1 cellular context compared by ENCODE assay signal in the genomic region with DNA sequence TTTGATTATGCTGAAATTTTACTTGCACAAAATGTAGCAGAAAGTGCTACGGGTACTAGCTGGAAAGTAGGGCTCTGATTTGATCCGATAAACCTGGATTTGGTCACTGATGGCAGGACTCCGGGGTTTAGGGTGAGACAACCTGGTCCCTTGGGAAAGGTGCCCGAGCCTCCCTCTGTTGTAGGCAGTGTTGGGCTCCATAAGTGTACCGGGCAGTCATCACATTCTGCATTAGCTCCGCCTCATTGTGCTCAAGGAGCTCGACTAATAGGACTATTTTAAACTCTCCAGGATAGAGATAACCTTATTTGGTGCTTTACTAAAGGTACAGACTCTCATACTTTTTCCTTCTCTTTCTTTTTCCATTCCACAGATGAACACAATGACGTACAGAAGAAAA.
TF ChIP-seq lines count a peak whose summit lies in the region.

No MANE protein-coding gene starts in this region.

TF ChIP-seq in WTC11, 78 proteins besides CTCF, POLR2A, EP300 and RAD21 (continued from another document):
- TF ChIP-seq, protein P1, sequence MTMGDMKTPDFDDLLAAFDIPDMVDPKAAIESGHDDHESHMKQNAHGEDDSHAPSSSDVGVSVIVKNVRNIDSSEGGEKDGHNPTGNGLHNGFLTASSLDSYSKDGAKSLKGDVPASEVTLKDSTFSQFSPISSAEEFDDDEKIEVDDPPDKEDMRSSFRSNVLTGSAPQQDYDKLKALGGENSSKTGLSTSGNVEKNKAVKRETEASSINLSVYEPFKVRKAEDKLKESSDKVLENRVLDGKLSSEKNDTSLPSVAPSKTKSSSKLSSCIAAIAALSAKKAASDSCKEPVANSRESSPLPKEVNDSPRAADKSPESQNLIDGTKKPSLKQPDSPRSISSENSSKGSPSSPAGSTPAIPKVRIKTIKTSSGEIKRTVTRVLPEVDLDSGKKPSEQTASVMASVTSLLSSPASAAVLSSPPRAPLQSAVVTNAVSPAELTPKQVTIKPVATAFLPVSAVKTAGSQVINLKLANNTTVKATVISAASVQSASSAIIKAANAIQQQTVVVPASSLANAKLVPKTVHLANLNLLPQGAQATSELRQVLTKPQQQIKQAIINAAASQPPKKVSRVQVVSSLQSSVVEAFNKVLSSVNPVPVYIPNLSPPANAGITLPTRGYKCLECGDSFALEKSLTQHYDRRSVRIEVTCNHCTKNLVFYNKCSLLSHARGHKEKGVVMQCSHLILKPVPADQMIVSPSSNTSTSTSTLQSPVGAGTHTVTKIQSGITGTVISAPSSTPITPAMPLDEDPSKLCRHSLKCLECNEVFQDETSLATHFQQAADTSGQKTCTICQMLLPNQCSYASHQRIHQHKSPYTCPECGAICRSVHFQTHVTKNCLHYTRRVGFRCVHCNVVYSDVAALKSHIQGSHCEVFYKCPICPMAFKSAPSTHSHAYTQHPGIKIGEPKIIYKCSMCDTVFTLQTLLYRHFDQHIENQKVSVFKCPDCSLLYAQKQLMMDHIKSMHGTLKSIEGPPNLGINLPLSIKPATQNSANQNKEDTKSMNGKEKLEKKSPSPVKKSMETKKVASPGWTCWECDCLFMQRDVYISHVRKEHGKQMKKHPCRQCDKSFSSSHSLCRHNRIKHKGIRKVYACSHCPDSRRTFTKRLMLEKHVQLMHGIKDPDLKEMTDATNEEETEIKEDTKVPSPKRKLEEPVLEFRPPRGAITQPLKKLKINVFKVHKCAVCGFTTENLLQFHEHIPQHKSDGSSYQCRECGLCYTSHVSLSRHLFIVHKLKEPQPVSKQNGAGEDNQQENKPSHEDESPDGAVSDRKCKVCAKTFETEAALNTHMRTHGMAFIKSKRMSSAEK (CRISPR knock-in tag; IDR thresholded peaks at IDR 0.05; ENCODE audit: borderline replicate concordance): no peak
- TF ChIP-seq, protein P2, sequence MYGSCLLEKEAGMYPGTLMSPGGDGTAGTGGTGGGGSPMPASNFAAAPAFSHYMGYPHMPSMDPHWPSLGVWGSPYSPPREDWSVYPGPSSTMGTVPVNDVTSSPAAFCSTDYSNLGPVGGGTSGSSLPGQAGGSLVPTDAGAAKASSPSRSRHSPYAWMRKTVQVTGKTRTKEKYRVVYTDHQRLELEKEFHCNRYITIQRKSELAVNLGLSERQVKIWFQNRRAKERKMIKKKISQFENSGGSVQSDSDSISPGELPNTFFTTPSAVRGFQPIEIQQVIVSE (CRISPR knock-in tag; IDR thresholded peaks at IDR 0.05; ENCODE audit: borderline replicate concordance): no peak
- TF ChIP-seq EMX1 (CRISPR knock-in tag; IDR thresholded peaks at IDR 0.05) (no peak), SMAD4 (CRISPR knock-in tag; IDR thresholded peaks at IDR 0.05) (no peak), TEAD4 (CRISPR knock-in tag; IDR thresholded peaks at IDR 0.05) (no peak), MYBL2 (CRISPR knock-in tag; IDR thresholded peaks at IDR 0.05) (no peak), FOXP1 (CRISPR knock-in tag; IDR thresholded peaks at IDR 0.05; ENCODE audit: borderline replicate concordance) (no peak), GABPB1 (CRISPR knock-in tag; IDR thresholded peaks at IDR 0.05) (no peak), ELF4 (CRISPR knock-in tag; IDR thresholded peaks at IDR 0.05; ENCODE audit: low read depth) (no peak), JAZF1 (CRISPR knock-in tag; IDR thresholded peaks at IDR 0.05) (no peak), ZNF416 (CRISPR knock-in tag; IDR thresholded peaks at IDR 0.05) (no peak)
- TF ChIP-seq, protein P3, sequence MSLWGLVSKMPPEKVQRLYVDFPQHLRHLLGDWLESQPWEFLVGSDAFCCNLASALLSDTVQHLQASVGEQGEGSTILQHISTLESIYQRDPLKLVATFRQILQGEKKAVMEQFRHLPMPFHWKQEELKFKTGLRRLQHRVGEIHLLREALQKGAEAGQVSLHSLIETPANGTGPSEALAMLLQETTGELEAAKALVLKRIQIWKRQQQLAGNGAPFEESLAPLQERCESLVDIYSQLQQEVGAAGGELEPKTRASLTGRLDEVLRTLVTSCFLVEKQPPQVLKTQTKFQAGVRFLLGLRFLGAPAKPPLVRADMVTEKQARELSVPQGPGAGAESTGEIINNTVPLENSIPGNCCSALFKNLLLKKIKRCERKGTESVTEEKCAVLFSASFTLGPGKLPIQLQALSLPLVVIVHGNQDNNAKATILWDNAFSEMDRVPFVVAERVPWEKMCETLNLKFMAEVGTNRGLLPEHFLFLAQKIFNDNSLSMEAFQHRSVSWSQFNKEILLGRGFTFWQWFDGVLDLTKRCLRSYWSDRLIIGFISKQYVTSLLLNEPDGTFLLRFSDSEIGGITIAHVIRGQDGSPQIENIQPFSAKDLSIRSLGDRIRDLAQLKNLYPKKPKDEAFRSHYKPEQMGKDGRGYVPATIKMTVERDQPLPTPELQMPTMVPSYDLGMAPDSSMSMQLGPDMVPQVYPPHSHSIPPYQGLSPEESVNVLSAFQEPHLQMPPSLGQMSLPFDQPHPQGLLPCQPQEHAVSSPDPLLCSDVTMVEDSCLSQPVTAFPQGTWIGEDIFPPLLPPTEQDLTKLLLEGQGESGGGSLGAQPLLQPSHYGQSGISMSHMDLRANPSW (CRISPR knock-in tag; conservative IDR thresholded peaks at IDR 0.05; ENCODE audit: low read depth): no peak
- TF ChIP-seq, protein P4, sequence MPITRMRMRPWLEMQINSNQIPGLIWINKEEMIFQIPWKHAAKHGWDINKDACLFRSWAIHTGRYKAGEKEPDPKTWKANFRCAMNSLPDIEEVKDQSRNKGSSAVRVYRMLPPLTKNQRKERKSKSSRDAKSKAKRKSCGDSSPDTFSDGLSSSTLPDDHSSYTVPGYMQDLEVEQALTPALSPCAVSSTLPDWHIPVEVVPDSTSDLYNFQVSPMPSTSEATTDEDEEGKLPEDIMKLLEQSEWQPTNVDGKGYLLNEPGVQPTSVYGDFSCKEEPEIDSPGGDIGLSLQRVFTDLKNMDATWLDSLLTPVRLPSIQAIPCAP (CRISPR knock-in tag; IDR thresholded peaks at IDR 0.05): no peak
- TF ChIP-seq, protein P5, sequence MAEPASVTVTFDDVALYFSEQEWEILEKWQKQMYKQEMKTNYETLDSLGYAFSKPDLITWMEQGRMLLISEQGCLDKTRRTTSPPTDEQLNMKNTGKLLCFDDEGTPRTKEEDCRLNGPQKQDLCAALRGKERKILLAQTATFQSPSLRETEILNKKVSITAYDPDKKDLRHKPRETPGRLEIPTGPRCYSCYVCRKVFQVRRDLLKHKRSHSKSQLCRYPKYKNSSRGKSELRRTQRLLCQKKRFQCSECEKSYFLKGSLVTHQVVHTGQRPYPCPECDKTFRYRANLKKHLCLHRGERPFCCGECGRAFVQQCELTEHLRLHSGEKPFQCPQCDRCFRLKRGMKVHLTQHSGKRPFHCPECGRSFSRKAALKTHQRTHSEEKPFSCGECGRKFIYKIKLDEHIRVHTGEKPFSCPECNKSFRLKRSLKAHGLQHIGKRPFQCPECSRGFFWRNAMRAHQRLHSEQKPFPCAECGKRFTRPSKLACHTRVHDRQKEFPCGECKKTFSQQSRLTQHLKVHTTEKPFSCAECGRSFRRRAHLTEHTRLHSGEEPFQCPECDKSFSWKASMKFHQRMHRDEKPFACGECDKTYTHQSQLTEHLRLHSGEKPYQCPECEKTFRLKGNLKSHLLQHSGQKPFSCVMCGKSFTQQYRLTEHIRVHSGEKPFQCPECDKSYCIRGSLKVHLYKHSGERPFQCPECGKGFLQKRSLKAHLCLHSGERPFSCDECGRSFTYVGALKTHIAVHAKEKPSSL (CRISPR knock-in tag; conservative IDR thresholded peaks at IDR 0.05): no peak
- TF ChIP-seq, protein P6, sequence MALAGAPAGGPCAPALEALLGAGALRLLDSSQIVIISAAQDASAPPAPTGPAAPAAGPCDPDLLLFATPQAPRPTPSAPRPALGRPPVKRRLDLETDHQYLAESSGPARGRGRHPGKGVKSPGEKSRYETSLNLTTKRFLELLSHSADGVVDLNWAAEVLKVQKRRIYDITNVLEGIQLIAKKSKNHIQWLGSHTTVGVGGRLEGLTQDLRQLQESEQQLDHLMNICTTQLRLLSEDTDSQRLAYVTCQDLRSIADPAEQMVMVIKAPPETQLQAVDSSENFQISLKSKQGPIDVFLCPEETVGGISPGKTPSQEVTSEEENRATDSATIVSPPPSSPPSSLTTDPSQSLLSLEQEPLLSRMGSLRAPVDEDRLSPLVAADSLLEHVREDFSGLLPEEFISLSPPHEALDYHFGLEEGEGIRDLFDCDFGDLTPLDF (CRISPR knock-in tag; IDR thresholded peaks at IDR 0.05): no peak
